In the genomic region with DNA sequence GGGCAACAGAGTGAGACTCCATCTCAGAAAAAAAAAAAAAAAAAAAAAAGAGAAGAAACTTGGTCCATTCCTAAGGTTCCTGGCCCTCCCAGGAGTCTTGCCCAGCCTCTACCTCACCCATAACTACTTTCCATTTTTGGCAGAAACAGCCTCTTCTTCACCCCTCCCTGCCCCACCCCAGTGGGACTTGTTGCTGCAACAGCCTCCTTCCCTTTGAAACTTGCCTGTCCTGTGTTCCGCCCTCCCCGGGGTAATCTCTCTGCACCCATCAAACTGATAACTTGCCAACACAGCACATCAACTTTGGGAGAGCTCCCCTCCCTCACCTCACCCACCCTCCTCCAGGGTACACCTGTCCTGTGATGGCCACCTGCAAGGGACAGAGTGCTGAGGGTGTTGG, we compare ENCODE assay signal across 30 cellular contexts. TPM values are rescaled to one million over a fixed set of nuclear protein-coding genes. Genes with fewer than 3 reads are reported as not detected.
"Had no signal": no experiment of that assay in that cellular context is flagged by ENCODE, and none has a peak within 500 bp of the region (broad histone marks: within the 10 kb centered on the region; RNA-seq: fewer than 3 reads in every experiment).

No MANE protein-coding gene starts in this region.

- ATAC-seq: activated CD4-positive, CD25-positive, alpha-beta regulatory T cell treated with anti-CD3 and anti-CD28 coated beads, Interleukin-2, amount 50 U/mL, for 24 hours; gastroesophageal sphincter; pancreas; stimulated activated naive B cell treated with anti-CD40 and anti-IgM and Interleukin-4, amounts not matched to agents 10 μg/mL and 1 μg/mL and 100 μg/mL, for 72 hours had no signal

- H3K4me3 ChIP-seq: ascending aorta, gastroesophageal sphincter, hepatocyte, pancreas, prostate gland, smooth muscle cell, stomach, tibial nerve, uterus had no signal

- H3K27me3 ChIP-seq: ascending aorta, hepatocyte, tibial nerve, uterus had no signal

- DNase-seq: activated CD4-positive, alpha-beta T cell treated with anti-CD3 and anti-CD28 coated beads for 48 hours; activated CD4-positive, alpha-beta T cell treated with anti-CD3 and anti-CD28 coated beads, Interleukin-2, amount 50 U/mL, for 48 hours; activated CD8-positive, alpha-beta memory T cell treated with anti-CD3 and anti-CD28 coated beads, Interleukin-2, amount 50 U/mL, for 48 hours; activated gamma-delta T cell; activated naive CD4-positive, alpha-beta T cell treated with anti-CD3 and anti-CD28 coated beads, Interleukin-2, amount 10 ng/mL, durations not matched to agents 7 days and 5 days; activated naive CD8-positive, alpha-beta T cell treated with anti-CD3 and anti-CD28 coated beads, Interleukin-2, amount 10 ng/mL, durations not matched to agents 7 days and 5 days; activated T-cell treated with anti-CD3 and anti-CD28 coated beads, Interleukin-2, amount 50 U/mL, for 24 hours; midbrain; naive thymus-derived CD8-positive, alpha-beta T cell; pancreas; retina; stimulated activated CD4-positive, alpha-beta T cell treated with anti-CD3 and anti-CD28 coated beads, Interleukin-1b, Interleukin-23, amount 100 ng/mL, for 48 hours; stimulated activated naive B cell treated with anti-CD40 and anti-IgM and Interleukin-4, amounts not matched to agents 10 μg/mL and 1 μg/mL and 100 μg/mL, for 72 hours; stomach; T-helper 9 cell; uterus; WERI-Rb-1 had no signal

- H3K4me1 ChIP-seq: ascending aorta, gastroesophageal sphincter, pancreas, prostate gland, stomach, tibial nerve, uterus had no signal

- H3K9me3 ChIP-seq: ascending aorta, gastroesophageal sphincter, pancreas, prostate gland, stomach, tibial nerve, uterus had no signal

- H3K27ac ChIP-seq: ascending aorta, gastroesophageal sphincter, pancreas, prostate gland, stomach, uterus, WERI-Rb-1 had no signal

- H3K36me3 ChIP-seq: ascending aorta, gastroesophageal sphincter, pancreas, prostate gland, stomach, tibial nerve, uterus, WERI-Rb-1 had no signal

RNA-seq across cellular contexts. Expression of gene FAM83F, which starts 10.0 kb away (rescaled TPM):
- total RNA-seq: ascending aorta, endothelial cell of umbilical vein, fibroblast of lung, fibroblast of villous mesenchyme had no signal

RNA-seq across cellular contexts. Expression of gene TMA7B, which starts 24.6 kb away (rescaled TPM):
- total RNA-seq: ascending aorta, cardiac septum, endothelial cell of umbilical vein, fibroblast of lung, fibroblast of villous mesenchyme, gastroesophageal sphincter, hepatocyte, kidney epithelial cell, neural crest cell, prostate gland, smooth muscle cell, tibial nerve, uterus had no signal
